Comparison of ENCODE assay signal across 1 cellular context in genomic region chr18:34929336-34929780, GRCh38.
TF ChIP-seq lines count a peak whose summit lies in the region.

No MANE protein-coding gene starts in this region.

TF ChIP-seq in GM23338, 12 proteins besides CTCF, POLR2A, EP300 and RAD21 (continued from another document):
- TF ChIP-seq REST (IDR thresholded peaks at IDR 0.05; ENCODE audit: unreplicated experiment) (no peak), POLR2AphosphoS5 (IDR thresholded peaks at IDR 0.05; ENCODE audit: low read depth) (no peak), ZNF462 (CRISPR knock-in tag; IDR thresholded peaks at IDR 0.05) (no peak)
